Comparison of ENCODE assay signal across 8 cellular contexts in genomic region chr14:57390806-57391562, GRCh38. TPM values are rescaled to one million over a fixed set of nuclear protein-coding genes. Genes with fewer than 3 reads are reported as not detected.
DNase-seq lines count a peak whose midpoint lies in the region; ATAC-seq and TF ChIP-seq lines count a peak whose summit lies in the region.

No MANE protein-coding gene starts in this region.

- peaks cover 33% of the 10 kb centered on the region for H3K4me1 Mint-ChIP-seq in WTC11

- intact Hi-C loops in colonic mucosa (cut with DNase I) (loop anchor here (10.0 kb wide), 1 partner anchor 116 kb away; no protein-coding TSS in a partner anchor), lower leg skin (cut with DNase I; ENCODE audit: low total_unique reads) (no loop called here)

- H3K9me3 Mint-ChIP-seq in WTC11: no peaks in the 10 kb centered on the region

- peak overlapping the region; percentile 80 for H3K27ac ChIP-seq in colonic mucosa

- no peak for TF ChIP-seq RAD21 in Ishikawa (IDR thresholded peaks at IDR 0.05; ENCODE audit: low read depth)

- H3K4me1 ChIP-seq in colonic mucosa: no peaks in the 10 kb centered on the region

- WGBS in lower leg skin, 2 donors: 1 to 2% methylated on average over 26 to 28 of the region's 75 CpGs

- ATAC-seq in GM21576 (IDR thresholded peaks at IDR 0.05; ENCODE audit: unreplicated experiment) (peak; percentile 40), WTC11 (peak; percentile 16)

- TF ChIP-seq POLR2A in lower leg skin (IDR thresholded peaks at IDR 0.05): no peak

- POLR2A ChIA-PET in WTC11 (lab: Charles Lee): no interaction called here

- H3K27me3 ChIP-seq in colonic mucosa: no peaks in the 10 kb centered on the region

- no peak overlapping the region for H3K27ac Mint-ChIP-seq in WTC11

- no peak for TF ChIP-seq EP300 in Ishikawa (IDR thresholded peaks at IDR 0.05; ENCODE audit: borderline replicate concordance)

- DNase-seq in GM03348 (ENCODE audit: low spot score): peak; percentile 63
- DNase-seq in WTC11 (ENCODE audit: low spot score): peak; percentile 56
- peak; percentile 36 for DNase-seq in colonic mucosa
- DNase-seq in lower leg skin (ENCODE audit: low spot score in 2 of 2): peak; percentile 16 to 87
- peak; percentile 13 for DNase-seq in stimulated activated CD8-positive, alpha-beta memory T cell treated with anti-CD3 and anti-CD28 coated beads, Interleukin-12 subunit alpha, Interleukin-12 subunit beta, amount 100 ng/mL, for 4 hours (ENCODE audit: low read depth)
- DNase-seq in HPDE6-E6E7 (ENCODE audit: extremely low spot score): no peak

- H3K4me3 ChIP-seq in colonic mucosa (peak overlapping the region; percentile 85), lower leg skin (ENCODE audit: low read depth, poor library complexity, severe bottlenecking) (peak overlapping the region; percentile 94)

- no peaks in the 10 kb centered on the region for H3K9me3 ChIP-seq in colonic mucosa

- H3K36me3 Mint-ChIP-seq in WTC11: no peaks in the 10 kb centered on the region; the same call in 1 of the 2 replicates

- no peak for TF ChIP-seq CTCF in WTC11 (IDR thresholded peaks at IDR 0.05)
- TF ChIP-seq CTCF in colonic mucosa (IDR thresholded peaks at IDR 0.05): no peak
- TF ChIP-seq CTCF in lower leg skin (IDR thresholded peaks at IDR 0.05): no peak

- peaks cover 5% of the 10 kb centered on the region for H3K27me3 Mint-ChIP-seq in WTC11 (ENCODE audit: low read depth)

- H3K9ac ChIP-seq in colonic mucosa (ENCODE audit: low read depth in 2 of 2, low read length in 2 of 2): peak overlapping the region; percentile 73 to 94

- H3K4me3 Mint-ChIP-seq in WTC11: peak overlapping the region; percentile 95

- CTCF ChIA-PET in WTC11 (lab: Charles Lee): interaction anchor here (0.6 to 1.2 kb wide), 3 partner anchors 25 to 572 kb away, joined by 3 read pairs; no protein-coding TSS in a partner anchor

- H3K36me3 ChIP-seq in colonic mucosa: no peaks in the 10 kb centered on the region

TF ChIP-seq in Ishikawa, 13 proteins besides CTCF, POLR2A, EP300 and RAD21:
- no peak for TF ChIP-seq ZBTB7A (IDR thresholded peaks at IDR 0.05; ENCODE audit: low read depth)
- TF ChIP-seq NFIC (IDR thresholded peaks at IDR 0.05): 0 out of 2 replicates have a peak, but pooled peaks have one; percentile 2

TF ChIP-seq in WTC11, 78 proteins besides CTCF, POLR2A, EP300 and RAD21 (continues in another document):
- TF ChIP-seq KAT7 (CRISPR knock-in tag; IDR thresholded peaks at IDR 0.05; ENCODE audit: borderline replicate concordance): 0 out of 2 replicates have a peak, but pooled peaks have one; percentile 15
- 0 out of 2 replicates have a peak, but pooled peaks have one; percentile 8 for TF ChIP-seq FOXK1 (CRISPR knock-in tag; IDR thresholded peaks at IDR 0.05)
- TF ChIP-seq, protein P1, sequence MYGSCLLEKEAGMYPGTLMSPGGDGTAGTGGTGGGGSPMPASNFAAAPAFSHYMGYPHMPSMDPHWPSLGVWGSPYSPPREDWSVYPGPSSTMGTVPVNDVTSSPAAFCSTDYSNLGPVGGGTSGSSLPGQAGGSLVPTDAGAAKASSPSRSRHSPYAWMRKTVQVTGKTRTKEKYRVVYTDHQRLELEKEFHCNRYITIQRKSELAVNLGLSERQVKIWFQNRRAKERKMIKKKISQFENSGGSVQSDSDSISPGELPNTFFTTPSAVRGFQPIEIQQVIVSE (CRISPR knock-in tag; IDR thresholded peaks at IDR 0.05; ENCODE audit: borderline replicate concordance): no peak
- TF ChIP-seq NFYB (CRISPR knock-in tag; conservative IDR thresholded peaks at IDR 0.05; ENCODE audit: low read depth): no peak
- no peak for TF ChIP-seq SP1 (CRISPR knock-in tag; conservative IDR thresholded peaks at IDR 0.05)
- TF ChIP-seq, protein P2, sequence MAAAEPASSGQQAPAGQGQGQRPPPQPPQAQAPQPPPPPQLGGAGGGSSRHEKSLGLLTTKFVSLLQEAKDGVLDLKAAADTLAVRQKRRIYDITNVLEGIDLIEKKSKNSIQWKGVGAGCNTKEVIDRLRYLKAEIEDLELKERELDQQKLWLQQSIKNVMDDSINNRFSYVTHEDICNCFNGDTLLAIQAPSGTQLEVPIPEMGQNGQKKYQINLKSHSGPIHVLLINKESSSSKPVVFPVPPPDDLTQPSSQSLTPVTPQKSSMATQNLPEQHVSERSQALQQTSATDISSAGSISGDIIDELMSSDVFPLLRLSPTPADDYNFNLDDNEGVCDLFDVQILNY (CRISPR knock-in tag; IDR thresholded peaks at IDR 0.05): no peak
- peak; percentile 71; the same call in 1 of the 2 replicates for TF ChIP-seq E2F4 (CRISPR knock-in tag; IDR thresholded peaks at IDR 0.05; ENCODE audit: borderline replicate concordance, low read depth)
- no peak for TF ChIP-seq ZNF219 (CRISPR knock-in tag; IDR thresholded peaks at IDR 0.05; ENCODE audit: borderline replicate concordance)
- TF ChIP-seq ZNF416 (CRISPR knock-in tag; IDR thresholded peaks at IDR 0.05): no peak
- TF ChIP-seq MYBL2 (CRISPR knock-in tag; IDR thresholded peaks at IDR 0.05): peak; percentile 58; the same call in 1 of the 2 replicates
- no peak for TF ChIP-seq ZNF121 (CRISPR knock-in tag; IDR thresholded peaks at IDR 0.05)
- TF ChIP-seq USF1 (CRISPR knock-in tag; IDR thresholded peaks at IDR 0.05): no peak
- TF ChIP-seq ZBTB43 (CRISPR knock-in tag; IDR thresholded peaks at IDR 0.05): 0 out of 2 replicates have a peak, but pooled peaks have one; percentile 12
- TF ChIP-seq FOXJ3 (CRISPR knock-in tag; IDR thresholded peaks at IDR 0.05; ENCODE audit: borderline replicate concordance): no peak
- TF ChIP-seq TEAD4 (CRISPR knock-in tag; IDR thresholded peaks at IDR 0.05): no peak
- TF ChIP-seq, protein P3, sequence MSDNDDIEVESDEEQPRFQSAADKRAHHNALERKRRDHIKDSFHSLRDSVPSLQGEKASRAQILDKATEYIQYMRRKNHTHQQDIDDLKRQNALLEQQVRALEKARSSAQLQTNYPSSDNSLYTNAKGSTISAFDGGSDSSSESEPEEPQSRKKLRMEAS (CRISPR knock-in tag; IDR thresholded peaks at IDR 0.05): no peak
- no peak for TF ChIP-seq NFE2L1 (CRISPR knock-in tag; IDR thresholded peaks at IDR 0.05)
- TF ChIP-seq, protein P4, sequence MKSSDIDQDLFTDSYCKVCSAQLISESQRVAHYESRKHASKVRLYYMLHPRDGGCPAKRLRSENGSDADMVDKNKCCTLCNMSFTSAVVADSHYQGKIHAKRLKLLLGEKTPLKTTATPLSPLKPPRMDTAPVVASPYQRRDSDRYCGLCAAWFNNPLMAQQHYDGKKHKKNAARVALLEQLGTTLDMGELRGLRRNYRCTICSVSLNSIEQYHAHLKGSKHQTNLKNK (CRISPR knock-in tag; IDR thresholded peaks at IDR 0.05): no peak
- TF ChIP-seq NFATC4 (CRISPR knock-in tag; IDR thresholded peaks at IDR 0.05): no peak
- no peak for TF ChIP-seq CREB1 (CRISPR knock-in tag; IDR thresholded peaks at IDR 0.05)
- no peak for TF ChIP-seq OVOL2 (CRISPR knock-in tag; IDR thresholded peaks at IDR 0.05; ENCODE audit: borderline replicate concordance)
- 0 out of 2 replicates have a peak, but pooled peaks have one; percentile 24 for TF ChIP-seq CREM (CRISPR knock-in tag; IDR thresholded peaks at IDR 0.05)

RNA-seq across cellular contexts. Expression of gene NAA30, which starts 0.6 kb away (rescaled TPM):
- total RNA-seq in WTC11 (2021) (16.9 to 18.5 TPM (median 17.8 TPM) in 3 replicates), colonic mucosa (10 to 100 TPM; 16.6 to 21.4 TPM), lower leg skin (10 to 100 TPM; 13.1 to 16.0 (median 14.9) TPM)
